Comparison of ENCODE assay signal across 21 cellular contexts in the genomic region with DNA sequence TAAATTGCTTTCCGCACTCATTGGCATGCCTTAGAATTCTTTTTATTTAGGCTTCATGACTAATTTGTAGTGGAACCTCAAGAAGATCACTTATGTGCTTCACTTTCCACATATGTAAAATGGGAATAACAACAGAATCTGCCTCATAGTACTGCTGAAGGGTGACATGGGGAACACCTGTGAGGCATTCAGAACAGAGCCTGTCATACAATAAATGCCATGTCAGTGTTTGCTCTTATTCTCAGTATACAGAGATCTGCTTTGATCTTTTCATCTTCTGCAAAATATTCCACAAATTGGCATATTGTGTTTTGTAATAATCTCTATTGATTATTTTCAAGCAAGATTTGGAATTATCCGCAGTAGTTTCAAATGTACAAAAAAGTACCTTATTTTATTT.
"Had no signal": no experiment of that assay in that cellular context is flagged by ENCODE, and none has a peak within 500 bp of the region (broad histone marks: within the 10 kb centered on the region; RNA-seq: fewer than 3 reads in every experiment).

No MANE protein-coding gene starts in this region.

- DNase-seq: dermis blood vessel endothelial cell; dorsolateral prefrontal cortex; effector CD4-positive, alpha-beta T cell; effector memory CD4-positive, alpha-beta T cell; foreskin keratinocyte; heart left ventricle; hippocampal formation; left cardiac atrium; left ventricle myocardium inferior; lower lobe of right lung; mesenchymal stem cell; mucosa of descending colon; naive B cell had no signal

- H3K9me3 Mint-ChIP-seq: mesothelial cell of epicardium, naive B cell had no signal

- ATAC-seq: foreskin keratinocyte, gastroesophageal sphincter, heart left ventricle, left cardiac atrium, lower lobe of right lung, mucosa of descending colon had no signal

- H3K27ac Mint-ChIP-seq: mesothelial cell of epicardium, naive B cell had no signal

- H3K4me3 Mint-ChIP-seq: mesothelial cell of epicardium, naive B cell had no signal

- H3K4me3 ChIP-seq: coronary artery, dorsolateral prefrontal cortex, esophagus muscularis mucosa, gastroesophageal sphincter, heart left ventricle, left ventricle myocardium inferior, lower lobe of right lung, mucosa of descending colon had no signal

- H3K9me3 ChIP-seq: esophagus muscularis mucosa, gastroesophageal sphincter, heart left ventricle, left ventricle myocardium inferior, lower lobe of right lung, mucosa of descending colon had no signal

- H3K36me3 Mint-ChIP-seq: mesothelial cell of epicardium, naive B cell had no signal

- H3K27ac ChIP-seq: coronary artery, esophagus muscularis mucosa, foreskin keratinocyte, gastroesophageal sphincter, heart left ventricle, left ventricle myocardium inferior, lower lobe of right lung had no signal

- FAIRE-seq: colon, endothelial cell of umbilical vein, islet of Langerhans, keratinocyte had no signal

- H3K4me1 ChIP-seq: esophagus muscularis mucosa, gastroesophageal sphincter, heart left ventricle, left ventricle myocardium inferior, lower lobe of right lung had no signal

- H3K4me1 Mint-ChIP-seq: naive B cell had no signal

- H3K27me3 ChIP-seq: dorsolateral prefrontal cortex, esophagus muscularis mucosa, foreskin keratinocyte, gastroesophageal sphincter, heart left ventricle had no signal

- H3K36me3 ChIP-seq: esophagus muscularis mucosa, gastroesophageal sphincter, heart left ventricle, left ventricle myocardium inferior, lower lobe of right lung had no signal
